In the genomic region with DNA sequence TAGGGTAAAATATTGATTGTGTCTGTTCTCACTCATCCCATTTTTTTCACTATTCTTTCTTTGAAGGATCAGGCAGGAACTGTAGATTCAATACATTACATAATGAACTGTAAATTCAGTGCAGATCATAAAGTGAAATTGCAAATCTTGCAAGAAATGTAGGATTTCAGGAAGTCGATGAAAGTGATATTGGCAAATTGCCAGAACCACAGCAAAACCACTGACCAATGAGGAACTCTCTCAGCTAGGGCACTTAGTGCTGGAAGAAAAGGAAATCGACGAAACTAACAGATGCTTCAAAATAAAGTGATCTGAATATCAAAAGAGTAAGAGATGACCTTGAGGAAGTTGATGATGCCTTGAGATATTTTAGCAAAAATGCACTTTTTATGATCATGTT, we compare ENCODE assay signal across 17 cellular contexts. TPM values are rescaled to one million over a fixed set of nuclear protein-coding genes. Genes with fewer than 3 reads are reported as not detected.
"Had no signal": no experiment of that assay in that cellular context is flagged by ENCODE, and none has a peak within 500 bp of the region (broad histone marks: within the 10 kb centered on the region; RNA-seq: fewer than 3 reads in every experiment).

No MANE protein-coding gene starts in this region.

- DNase-seq: activated B cell treated with CpG ODN at 0.5 μM for 24 hours; activated CD4-positive, alpha-beta T cell treated with anti-CD3 and anti-CD28 coated beads, Interleukin-2, amount 10 ng/mL, durations not matched to agents 24 days and 14 days; activated naive CD4-positive, alpha-beta T cell treated with Interleukin-2 at 50 U/mL for 16 hours; activated naive CD8-positive, alpha-beta T cell treated with anti-CD3 and anti-CD28 coated beads, Interleukin-2, amount 50 U/mL, for 24 hours; esophagus squamous epithelium; foreskin keratinocyte; head of caudate nucleus; mucosa of descending colon; natural killer cell; sigmoid colon; stimulated activated CD4-positive, alpha-beta T cell treated with anti-CD3 and anti-CD28 coated beads, Interleukin-2, amount 100 ng/mL, for 24 hours; stimulated activated naive CD4-positive, alpha-beta T cell treated with Interleukin-2 at 50 U/mL for 16 hours; T-helper 9 cell had no signal

- H3K9me3 ChIP-seq: ascending aorta, esophagus squamous epithelium, mucosa of descending colon, sigmoid colon had no signal

- FAIRE-seq: bronchial epithelial cell, islet of Langerhans had no signal

- H3K4me1 ChIP-seq: ascending aorta, esophagus squamous epithelium, foreskin keratinocyte, sigmoid colon had no signal

- H3K27ac ChIP-seq: ascending aorta, esophagus squamous epithelium, foreskin keratinocyte, sigmoid colon had no signal

- H3K36me3 ChIP-seq: ascending aorta, esophagus squamous epithelium, sigmoid colon had no signal

- H3K4me3 ChIP-seq: ascending aorta, esophagus squamous epithelium, mucosa of descending colon, sigmoid colon had no signal

- H3K27me3 ChIP-seq: ascending aorta, foreskin keratinocyte had no signal

- ATAC-seq: activated naive CD8-positive, alpha-beta T cell treated with anti-CD3 and anti-CD28 coated beads, Interleukin-2, amount 50 U/mL, for 24 hours; foreskin keratinocyte; mucosa of descending colon; natural killer cell had no signal

RNA-seq across cellular contexts. Expression of a gene that starts 36.7 kb away (rescaled TPM):
- total RNA-seq: activated B cell treated with CpG ODN at 0.5 μM for 24 hours; activated CD4-positive, alpha-beta T cell treated with anti-CD3 and anti-CD28 coated beads, Interleukin-2, amount 10 ng/mL, durations not matched to agents 24 days and 14 days; activated T-helper 1 cell treated with anti-CD3 and anti-CD28 coated beads, Interleukin-12 subunit alpha, Interleukin-12 subunit beta, Interleukin-2, Interleukin-4 antibody, amounts not matched to agents 30 ng/mL and 10 ng/mL and 1 ng/mL, durations not matched to agents 14 hours and 24 hours and 36 hours; natural killer cell had no signal
